In the genomic region with DNA sequence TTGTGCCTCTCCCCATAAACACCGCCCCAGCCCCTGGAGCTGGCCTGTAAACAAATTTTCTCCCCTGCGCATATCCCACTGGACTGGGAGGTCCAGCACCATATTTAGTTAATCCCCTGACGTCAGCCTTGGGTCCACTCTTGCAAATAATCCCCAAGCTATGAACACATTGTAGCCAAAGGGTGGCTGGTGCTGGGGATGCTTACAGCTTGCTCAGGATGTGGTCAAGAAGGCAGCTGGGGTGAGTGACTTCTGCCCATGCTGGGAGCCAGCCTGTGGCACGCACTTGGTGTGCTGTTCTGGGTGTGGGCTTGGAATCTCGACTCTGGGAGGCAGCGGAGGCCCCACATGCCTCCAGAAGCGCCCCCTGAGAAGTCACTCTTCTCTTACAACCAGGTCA, we compare ENCODE assay signal across 12 cellular contexts. TPM values are rescaled to one million over a fixed set of nuclear protein-coding genes. Genes with fewer than 3 reads are reported as not detected.
A peak's percentile ranks its signal among the peaks of the same experiment; 100 is the strongest.
DNase-seq lines count a peak whose midpoint lies in the region; ATAC-seq, FAIRE-seq and TF ChIP-seq lines count a peak whose summit lies in the region.
"Had no signal": no experiment of that assay in that cellular context is flagged by ENCODE, and none has a peak within 500 bp of the region (broad histone marks: within the 10 kb centered on the region; RNA-seq: fewer than 3 reads in every experiment).

No MANE protein-coding gene starts in this region.

- H3K27ac Mint-ChIP-seq in neural progenitor cell = peak overlapping the region; percentile 94

- H3K27me3 ChIP-seq in IMR-90 (ENCODE audit: control insufficient read depth, insufficient read depth, low read length) = no peaks in the 10 kb centered on the region
- H3K27me3 ChIP-seq in neural progenitor cell = no peaks in the 10 kb centered on the region
- no peaks in the 10 kb centered on the region for H3K27me3 ChIP-seq in pancreas

- H3K36me3 ChIP-seq in IMR-90 (ENCODE audit: control insufficient read depth, insufficient read depth, low read length) (no peaks in the 10 kb centered on the region), neural progenitor cell (no peaks in the 10 kb centered on the region), pancreas (no peaks in the 10 kb centered on the region)

- no peaks in the 10 kb centered on the region for H3K79me2 ChIP-seq in neural progenitor cell (ENCODE audit: low read depth)

- no peak overlapping the region for H2BK15ac ChIP-seq in IMR-90 (ENCODE audit: low read depth, low read length)

- H2AFZ ChIP-seq in IMR-90 (replicated peaks; ENCODE audit: low read length, poor library complexity) (no peak overlapping the region), neural progenitor cell (replicated peaks) (no peak overlapping the region)

- H4K20me1 ChIP-seq in IMR-90 (ENCODE audit: insufficient read depth, low read length) (no peaks in the 10 kb centered on the region), neural progenitor cell (ENCODE audit: low read depth) (no peaks in the 10 kb centered on the region)

- no peak overlapping the region for H2BK120ac ChIP-seq in IMR-90 (ENCODE audit: low read depth, low read length)

- BruUV-seq in IMR-90 (replicated peaks; lab: Mats Ljungman, UMichigan) = no TSS peak

- no peaks in the 10 kb centered on the region for H3K9me3 ChIP-seq in IMR-90 (ENCODE audit: control insufficient read depth, insufficient read depth, low read length)
- H3K9me3 ChIP-seq in neural progenitor cell (ENCODE audit: low read depth) = no peaks in the 10 kb centered on the region
- H3K9me3 ChIP-seq in pancreas = no peaks in the 10 kb centered on the region
- H3K9me3 ChIP-seq: Caco-2 had no signal

- no peak for TF ChIP-seq RAD21 in IMR-90 (IDR thresholded peaks at IDR 0.05; ENCODE audit: low read length)

- no peak for TF ChIP-seq POLR2A in IMR-90 (IDR thresholded peaks at IDR 0.05; ENCODE audit: low read depth, low read length)

- no peak overlapping the region for H2AK5ac ChIP-seq in IMR-90 (ENCODE audit: low read depth, low read length)

- H3F3A ChIP-seq in neural progenitor cell (ENCODE audit: low read depth) = no peaks in the 10 kb centered on the region

- no peak overlapping the region for H4K8ac ChIP-seq in IMR-90 (ENCODE audit: low read depth in 2 of 2, low read length in 2 of 2)

- H3K79me1 ChIP-seq in IMR-90 (ENCODE audit: low read depth in 1 of 2, low read length in 2 of 2) = no peaks in the 10 kb centered on the region

- no peak overlapping the region for H3K4me3 ChIP-seq in IMR-90 (ENCODE audit: insufficient read depth, low read depth, low read length)
- no peak overlapping the region for H3K4me3 ChIP-seq in choroid plexus epithelial cell (ENCODE audit: low read depth, low read length)
- H3K4me3 ChIP-seq in neural progenitor cell = no peak overlapping the region
- no peak overlapping the region for H3K4me3 ChIP-seq in pancreas

- H3K23ac ChIP-seq in IMR-90 (ENCODE audit: low read depth, low read length) = no peak overlapping the region

- no peak overlapping the region for H4K5ac ChIP-seq in IMR-90 (ENCODE audit: low read depth, low read length)

- TF ChIP-seq CTCF in IMR-90 (conservative IDR thresholded peaks at IDR 0.05; ENCODE audit: low read depth, low read length) = no peak
- TF ChIP-seq CTCF in choroid plexus epithelial cell (conservative IDR thresholded peaks at IDR 0.05; ENCODE audit: low read depth, low read length) = no peak
- no peak for TF ChIP-seq CTCF in neural progenitor cell (IDR thresholded peaks at IDR 0.05)
- TF ChIP-seq CTCF in pancreas (IDR thresholded peaks at IDR 0.05) = no peak

- peaks cover 82% of the 10 kb centered on the region for H3K4me1 Mint-ChIP-seq in neural progenitor cell

- peak; percentile 54 for DNase-seq in AG20443 (ENCODE audit: low spot score)
- DNase-seq in IMR-90 = peak; percentile 35
- peak; percentile 62 for DNase-seq in choroid plexus epithelial cell (ENCODE audit: low read depth)
- no peak for DNase-seq in neural progenitor cell (ENCODE audit: low spot score)
- no peak for DNase-seq in pancreas
- DNase-seq in activated CD8-positive, alpha-beta memory T cell treated with anti-CD3 and anti-CD28 coated beads for 24 hours = no peak
- no peak for DNase-seq in NCI-H526 treated with DMSO at 0.1 percent for 48 hours (lab: John Stamatoyannopoulos, UW)
- DNase-seq: Caco-2; stimulated activated CD4-positive, alpha-beta T cell treated with anti-CD3 and anti-CD28 coated beads, Interleukin-4, amount 100 ng/mL, for 1 hour had no signal

- no peak for FAIRE-seq in pancreas (lab: Jason Lieb, UNC)
- FAIRE-seq: bronchial epithelial cell had no signal

- H3K14ac ChIP-seq in IMR-90 (replicated peaks; ENCODE audit: low read depth, low read length) = no peak overlapping the region

- CTCF ChIA-PET in IMR-90 (lab: Yijun Ruan, JAX) = no interaction called here

- WGBS in IMR-90 (ENCODE audit: extremely low coverage in 2 of 2, insufficient read length in 1 of 2), 2 experiments = 40% methylated on average over 1 of the region's 7 CpGs; no CpG with 5 or more reads in 1 of the 2 experiments
- WGBS in pancreas, 2 donors = 61 to 83% methylated on average over 7 of the region's 7 CpGs

- H3K56ac ChIP-seq in IMR-90 (ENCODE audit: extremely low read depth, insufficient read depth, low read length) = no peak overlapping the region

- H4K91ac ChIP-seq in IMR-90 (ENCODE audit: insufficient read depth, low read depth, low read length) = no peak overlapping the region

- POLR2A ChIA-PET in IMR-90 (lab: Charles Lee; ENCODE audit: unreplicated experiment) = no interaction called here

- no peaks in the 10 kb centered on the region for H3K36me3 Mint-ChIP-seq in neural progenitor cell

- no peaks in the 10 kb centered on the region for H3K9me3 Mint-ChIP-seq in neural progenitor cell

- no peak overlapping the region for H3K9ac ChIP-seq in IMR-90 (ENCODE audit: low read depth, low read length)
- no peak overlapping the region for H3K9ac ChIP-seq in neural progenitor cell

- in situ Hi-C loops in IMR-90 (cut with MboI; ENCODE audit: low sequenced_read_pairs) = no loop called here

- H3K4me2 ChIP-seq in IMR-90 (ENCODE audit: low read depth, low read length) = no peak overlapping the region
- H3K4me2 ChIP-seq in neural progenitor cell = no peak overlapping the region

- ATAC-seq in IMR-90 (ENCODE audit: low read depth) (no peak), pancreas (no peak), GM21619 (IDR thresholded peaks at IDR 0.05; ENCODE audit: unreplicated experiment) (no peak)

- intact Hi-C loops in IMR-90 (cut with micrococcal nuclease) (no loop called here), pancreas (cut with DNase I) (no loop called here)

- no peak overlapping the region for H3K27ac ChIP-seq in IMR-90 (ENCODE audit: insufficient read depth, low read length)
- H3K27ac ChIP-seq in neural progenitor cell = no peak overlapping the region
- no peak overlapping the region for H3K27ac ChIP-seq in pancreas

- H3K4me1 ChIP-seq in IMR-90 (ENCODE audit: control insufficient read depth, insufficient read depth, low read length) (no peaks in the 10 kb centered on the region), neural progenitor cell (peaks cover 8% of the 10 kb centered on the region), pancreas (peaks cover 4 to 14% (median 9%) of the 10 kb centered on the region in 3 donors)

- no peak overlapping the region for H3K4ac ChIP-seq in IMR-90 (ENCODE audit: low read depth, low read length)

- no peak overlapping the region for H2BK20ac ChIP-seq in IMR-90 (ENCODE audit: low read depth, low read length)

- H3K9me1 ChIP-seq in IMR-90 (ENCODE audit: insufficient read depth, low read length) = no peaks in the 10 kb centered on the region

- dilution Hi-C loops in IMR-90 (cut with HindIII; ENCODE audit: low sequenced_read_pairs, unreplicated experiment) = no loop called here

- H3K4me3 Mint-ChIP-seq in neural progenitor cell = no peak overlapping the region

- H3K18ac ChIP-seq in IMR-90 (ENCODE audit: low read depth, low read length) = no peak overlapping the region

- peaks cover 17% of the 10 kb centered on the region for H3K27me3 Mint-ChIP-seq in neural progenitor cell (ENCODE audit: insufficient read depth, low read depth)

- H2AK9ac ChIP-seq in IMR-90 (replicated peaks; ENCODE audit: low read depth, low read length, poor library complexity) = no peak overlapping the region

- H2BK5ac ChIP-seq in IMR-90 (ENCODE audit: low read depth, low read length, poor library complexity, severe bottlenecking) = no peak overlapping the region

TF ChIP-seq in IMR-90, 13 proteins besides CTCF, POLR2A, EP300 and RAD21:
- TF ChIP-seq BHLHE40 (IDR thresholded peaks at IDR 0.05; ENCODE audit: low read depth, low read length) (no peak), MAZ (IDR thresholded peaks at IDR 0.05; ENCODE audit: borderline replicate concordance, low read depth, low read length) (no peak), MAFK (IDR thresholded peaks at IDR 0.05; ENCODE audit: low read depth, low read length) (no peak), RCOR1 (IDR thresholded peaks at IDR 0.05; ENCODE audit: insufficient replicate concordance, low read length) (no peak)

RNA-seq across cellular contexts. Expression of gene CMKLR1, which starts 32.1 kb away (rescaled TPM):
- total RNA-seq in IMR-90 (2012; rRNA removed) = not detected in 2 replicates
- polyA plus RNA-seq in IMR-90 (2012; rRNA removed) = not detected in 2 replicates
- not detected in 2 replicates for polyA plus RNA-seq in IMR-90 (2012; cell fraction: cytosol; rRNA removed)
- polyA plus RNA-seq in IMR-90 (2012; cell fraction: nucleus; rRNA removed; ENCODE audit: low replicate concordance) = not detected in 2 replicates
- total RNA-seq in neural progenitor cell (ENCODE audit: low replicate concordance) = 0.09 TPM in 1 of 2 replicates, not detected in the other
- 1 to 10 TPM; 1.1 to 7.4 (median 2.5) TPM for total RNA-seq in pancreas
- 1 to 10 TPM in 1 of 2 donors, under 1 TPM in 1; 0.95 to 1.2 TPM for polyA plus RNA-seq in pancreas
- total RNA-seq: bronchial epithelial cell, Caco-2, SK-MEL-5 had no signal

Comparison
In these comparisons a context has a peak if more than half of its experiments do, and no peak if none do; other contexts are left out.
1. DNase-seq: peak in AG20443 (single experiment), IMR-90 (single experiment) and choroid plexus epithelial cell (single experiment); none in neural progenitor cell (single experiment), pancreas (0 of 6), activated CD8-positive, alpha-beta memory T cell treated with anti-CD3 and anti-CD28 coated beads for 24 hours (single experiment) and NCI-H526 treated with DMSO at 0.1 percent for 48 hours (single experiment).